In genomic region chr6:83221886-83222479, GRCh38 we compare ENCODE assay signal across 9 cellular contexts. TPM values are rescaled to one million over a fixed set of nuclear protein-coding genes. Genes with fewer than 3 reads are reported as not detected.
DNase-seq lines count a peak whose midpoint lies in the region; ATAC-seq, FAIRE-seq and TF ChIP-seq lines count a peak whose summit lies in the region.
"Had no signal": no experiment of that assay in that cellular context is flagged by ENCODE, and none has a peak within 500 bp of the region (broad histone marks: within the 10 kb centered on the region; RNA-seq: fewer than 3 reads in every experiment).

No MANE protein-coding gene starts in this region.

- no peaks in the 10 kb centered on the region for H3K9me1 ChIP-seq in keratinocyte (ENCODE audit: control insufficient read depth, extremely low read depth, insufficient read depth, low read length)

- H3K36me3 Mint-ChIP-seq in activated T-helper 2 cell treated with anti-CD3 and anti-CD28 coated beads, Interferon-gamma antibody, Interleukin-2, Interleukin-4, amounts not matched to agents 10 μg/mL and 5 μg/mL and 100 μg/mL, durations not matched to agents 14 hours and 24 hours and 36 hours (ENCODE audit: low read depth), result no peaks in the 10 kb centered on the region

- H2AFZ ChIP-seq in keratinocyte (ENCODE audit: control insufficient read depth, low read length), result no peak overlapping the region

- H3K4me2 ChIP-seq in keratinocyte (ENCODE audit: control insufficient read depth, extremely low read depth, insufficient read depth, low read depth, low read length), result no peak overlapping the region

- H3K9me3 Mint-ChIP-seq in activated T-helper 2 cell treated with anti-CD3 and anti-CD28 coated beads, Interferon-gamma antibody, Interleukin-2, Interleukin-4, amounts not matched to agents 10 μg/mL and 5 μg/mL and 100 μg/mL, durations not matched to agents 14 hours and 24 hours and 36 hours, result no peaks in the 10 kb centered on the region
- H3K9me3 Mint-ChIP-seq: central memory CD8-positive, alpha-beta T cell had no signal

- intact Hi-C loops in activated T-helper 2 cell treated with anti-CD3 and anti-CD28 coated beads, Interferon-gamma antibody, Interleukin-2, Interleukin-4, amounts not matched to agents 10 μg/mL and 5 μg/mL and 100 μg/mL, durations not matched to agents 14 hours and 24 hours and 36 hours (cut with micrococcal nuclease), result loop anchor here (1.0 kb wide), 1 partner anchor 293 kb away; no protein-coding TSS in a partner anchor

- FAIRE-seq in keratinocyte (lab: Jason Lieb, UNC), result no peak

- in situ Hi-C loops in ACHN (cut with HindIII; ENCODE audit: low pct_ligation_motif_present, low pct_unique_long_range_greater_than_20kb, low sequenced_read_pairs), result loop anchor here (25.0 kb wide), 1 partner anchor 290 kb away; the partner anchor contains the start of gene PRSS35

- H3K9me3 ChIP-seq in keratinocyte (ENCODE audit: control insufficient read depth, low read depth, low read length), result no peaks in the 10 kb centered on the region

- no peaks in the 10 kb centered on the region for H4K20me1 ChIP-seq in keratinocyte (ENCODE audit: control insufficient read depth, extremely low read depth, insufficient read depth, low read length)

- H3K4me1 Mint-ChIP-seq in activated T-helper 2 cell treated with anti-CD3 and anti-CD28 coated beads, Interferon-gamma antibody, Interleukin-2, Interleukin-4, amounts not matched to agents 10 μg/mL and 5 μg/mL and 100 μg/mL, durations not matched to agents 14 hours and 24 hours and 36 hours (ENCODE audit: low read depth), result no peaks in the 10 kb centered on the region
- H3K4me1 Mint-ChIP-seq: central memory CD8-positive, alpha-beta T cell had no signal

- H3K27ac ChIP-seq in VCaP (no peak overlapping the region), keratinocyte (ENCODE audit: control insufficient read depth, insufficient read depth, low read length) (no peak overlapping the region)

- H3K79me2 ChIP-seq in keratinocyte (ENCODE audit: control insufficient read depth, insufficient read depth, low read length), result no peaks in the 10 kb centered on the region

- dilution Hi-C loops in keratinocyte (cut with MboI; ENCODE audit: extremely low pct_ligation_motif_present, low sequenced_read_pairs), result no loop called here

- H3K27ac Mint-ChIP-seq in activated T-helper 2 cell treated with anti-CD3 and anti-CD28 coated beads, Interferon-gamma antibody, Interleukin-2, Interleukin-4, amounts not matched to agents 10 μg/mL and 5 μg/mL and 100 μg/mL, durations not matched to agents 14 hours and 24 hours and 36 hours, result no peak overlapping the region

- H3K36me3 ChIP-seq in keratinocyte (ENCODE audit: control insufficient read depth in 2 of 2, extremely low read depth in 1 of 2, insufficient read depth in 2 of 2, low read length in 2 of 2), result peaks cover 0 to 10% of the 10 kb centered on the region in 2 experiments

- DNase-seq in ACHN (peak; percentile 49), NCI-H1048 (lab: John Stamatoyannopoulos, UW) (peak; percentile 2), keratinocyte (ENCODE audit: low read depth, low spot score) (no peak)
- DNase-seq in activated T-helper 2 cell treated with anti-CD3 and anti-CD28 coated beads, Interferon-gamma antibody, Interleukin-2, Interleukin-4, amounts not matched to agents 10 μg/mL and 5 μg/mL and 100 μg/mL, durations not matched to agents 14 hours and 24 hours and 36 hours (ENCODE audit: low spot score), result no peak

- peaks cover 2% of the 10 kb centered on the region for H3K27me3 Mint-ChIP-seq in activated T-helper 2 cell treated with anti-CD3 and anti-CD28 coated beads, Interferon-gamma antibody, Interleukin-2, Interleukin-4, amounts not matched to agents 10 μg/mL and 5 μg/mL and 100 μg/mL, durations not matched to agents 14 hours and 24 hours and 36 hours (ENCODE audit: low read depth)
- H3K27me3 Mint-ChIP-seq: central memory CD8-positive, alpha-beta T cell had no signal

- ATAC-seq in GM21825 (IDR thresholded peaks at IDR 0.05; ENCODE audit: unreplicated experiment) (no peak), GM18873 (IDR thresholded peaks at IDR 0.05; ENCODE audit: low FRiP score, unreplicated experiment) (no peak)

- H3K27me3 ChIP-seq in keratinocyte (ENCODE audit: control insufficient read depth, extremely low read depth, insufficient read depth, low read length), result no peaks in the 10 kb centered on the region

- H3K4me3 Mint-ChIP-seq in activated T-helper 2 cell treated with anti-CD3 and anti-CD28 coated beads, Interferon-gamma antibody, Interleukin-2, Interleukin-4, amounts not matched to agents 10 μg/mL and 5 μg/mL and 100 μg/mL, durations not matched to agents 14 hours and 24 hours and 36 hours (ENCODE audit: low read depth), result no peak overlapping the region
- H3K4me3 Mint-ChIP-seq: central memory CD8-positive, alpha-beta T cell had no signal

- TF ChIP-seq CTCF in GM12873 (IDR thresholded peaks at IDR 0.05; ENCODE audit: insufficient read depth, low read depth, low read length, missing control alignments) (peak; percentile 45), VCaP (conservative IDR thresholded peaks at IDR 0.05) (peak; percentile 78), keratinocyte (optimal IDR thresholded peaks at IDR 0.05 in 1 of 3, IDR thresholded peaks at IDR 0.05 in 1 of 3, conservative IDR thresholded peaks at IDR 0.05 in 1 of 3; ENCODE audit: extremely low read depth in 1 of 3, insufficient read depth in 2 of 3, low read length in 3 of 3) (peak in 2 of 3 experiments; percentile 23 to 38)

- no peaks in the 10 kb centered on the region for H3K4me1 ChIP-seq in keratinocyte (ENCODE audit: control insufficient read depth, extremely low read depth, insufficient read depth, low read length)

- no peak overlapping the region for H3K4me3 ChIP-seq in keratinocyte (ENCODE audit: control insufficient read depth in 2 of 3, extremely low read depth in 1 of 3, insufficient read depth in 2 of 3, low read depth in 1 of 3, low read length in 3 of 3)

- no peak overlapping the region for H3K9ac ChIP-seq in keratinocyte (ENCODE audit: control insufficient read depth, extremely low read depth, insufficient read depth, low read length)

RNA-seq across cellular contexts. Expression of gene RWDD2A, which starts 28.8 kb away (rescaled TPM):
- 1.2 to 1.5 TPM (median 1.3 TPM) in 3 replicates for polyA plus RNA-seq in keratinocyte
- 0.45 TPM for polyA plus RNA-seq in keratinocyte (2011; ENCODE audit: low read depth)
- polyA plus RNA-seq in keratinocyte (2011; cell fraction: cytosol; rRNA removed), result 0.64 and 1.2 TPM in 2 replicates
- polyA plus RNA-seq in keratinocyte (2011; cell fraction: nucleus; rRNA removed), result 1.2 and 2.1 TPM in 2 replicates
- 0.79 and 1.2 TPM in 2 replicates for polyA plus RNA-seq in keratinocyte (2012; ENCODE audit: low replicate concordance)
- polyA minus RNA-seq in keratinocyte, result 0.30 to 0.76 TPM (median 0.70 TPM) in 3 replicates
- polyA minus RNA-seq in keratinocyte (2011; cell fraction: cytosol; rRNA and poly(A)+ RNA removed), result not detected
- 0.53 and 0.93 TPM in 2 replicates for polyA minus RNA-seq in keratinocyte (2011; cell fraction: nucleus; rRNA and poly(A)+ RNA removed)
- 1.4 and 1.5 TPM in 2 replicates for total RNA-seq in activated T-helper 2 cell treated with anti-CD3 and anti-CD28 coated beads, Interferon-gamma antibody, Interleukin-2, Interleukin-4, amounts not matched to agents 10 μg/mL and 5 μg/mL and 100 μg/mL, durations not matched to agents 14 hours and 24 hours and 36 hours

RNA-seq across cellular contexts. Expression of gene PGM3, which starts 28.9 kb away (rescaled TPM):
- polyA plus RNA-seq in keratinocyte, result 24.0 to 32.1 TPM (median 28.9 TPM) in 3 replicates
- 17.9 TPM for polyA plus RNA-seq in keratinocyte (2011; ENCODE audit: low read depth)
- polyA plus RNA-seq in keratinocyte (2011; cell fraction: cytosol; rRNA removed), result 14.5 and 29.5 TPM in 2 replicates
- polyA plus RNA-seq in keratinocyte (2011; cell fraction: nucleus; rRNA removed), result 21.7 and 25.1 TPM in 2 replicates
- 18.5 and 31.0 TPM in 2 replicates for polyA plus RNA-seq in keratinocyte (2012; ENCODE audit: low replicate concordance)
- 28.1 to 83.9 TPM (median 44.5 TPM) in 3 replicates for polyA minus RNA-seq in keratinocyte
- polyA minus RNA-seq in keratinocyte (2011; cell fraction: cytosol; rRNA and poly(A)+ RNA removed), result 19.4 TPM
- 20.3 and 42.5 TPM in 2 replicates for polyA minus RNA-seq in keratinocyte (2011; cell fraction: nucleus; rRNA and poly(A)+ RNA removed)
- total RNA-seq in activated T-helper 2 cell treated with anti-CD3 and anti-CD28 coated beads, Interferon-gamma antibody, Interleukin-2, Interleukin-4, amounts not matched to agents 10 μg/mL and 5 μg/mL and 100 μg/mL, durations not matched to agents 14 hours and 24 hours and 36 hours, result 29.2 and 31.3 TPM in 2 replicates

Comparison
In these comparisons a context has a peak if more than half of its experiments do, and no peak if none do; other contexts are left out.
1. DNase-seq: peak in ACHN (single experiment) and NCI-H1048 (single experiment); none in keratinocyte (single experiment) and activated T-helper 2 cell treated with anti-CD3 and anti-CD28 coated beads, Interferon-gamma antibody, Interleukin-2, Interleukin-4, amounts not matched to agents 10 μg/mL and 5 μg/mL and 100 μg/mL, durations not matched to agents 14 hours and 24 hours and 36 hours (single experiment).
2. Peak in every context shown above with its lines, with median percentiles within 50 percentile points of each other: CTCF ChIP-seq.